Comparison of ENCODE assay signal across 8 cellular contexts in genomic region chr20:36951977-36952738, GRCh38. TPM values are rescaled to one million over a fixed set of nuclear protein-coding genes. Genes with fewer than 3 reads are reported as not detected.
DNase-seq lines count a peak whose midpoint lies in the region; ATAC-seq and TF ChIP-seq lines count a peak whose summit lies in the region.

No MANE protein-coding gene starts in this region.

- H3K27ac ChIP-seq in lower lobe of right lung: peak overlapping the region; percentile 96
- H3K27ac ChIP-seq in uterus: peak overlapping the region; percentile 74 to 89

- H3K9me3 ChIP-seq in lower lobe of right lung (no peaks in the 10 kb centered on the region), uterus (no peaks in the 10 kb centered on the region)

- H3K36me3 Mint-ChIP-seq in activated naive CD4-positive, alpha-beta T cell treated with anti-CD3 and anti-CD28 coated beads, Interleukin-2, amount 50 U/mL, for 24 hours: no peaks in the 10 kb centered on the region

- no peaks in the 10 kb centered on the region for H3K27me3 ChIP-seq in lower lobe of right lung (ENCODE audit: low read depth)
- H3K27me3 ChIP-seq in uterus: no peaks in the 10 kb centered on the region

- peak overlapping the region; percentile 94 for H3K4me3 Mint-ChIP-seq in activated naive CD4-positive, alpha-beta T cell treated with anti-CD3 and anti-CD28 coated beads, Interleukin-2, amount 50 U/mL, for 24 hours

- peaks cover 60% of the 10 kb centered on the region for H3K4me1 ChIP-seq in lower lobe of right lung
- H3K4me1 ChIP-seq in uterus: no peaks in the 10 kb centered on the region

- no peaks in the 10 kb centered on the region for H3K9me3 Mint-ChIP-seq in activated naive CD4-positive, alpha-beta T cell treated with anti-CD3 and anti-CD28 coated beads, Interleukin-2, amount 50 U/mL, for 24 hours

- ATAC-seq in lower lobe of right lung: peak in 1 of 2 donors; percentile 0

- in situ Hi-C loops in astrocyte of the spinal cord (cut with HindIII; ENCODE audit: low sequenced_read_pairs): no loop called here

- no peaks in the 10 kb centered on the region for H3K27me3 Mint-ChIP-seq in activated naive CD4-positive, alpha-beta T cell treated with anti-CD3 and anti-CD28 coated beads, Interleukin-2, amount 50 U/mL, for 24 hours

- peak overlapping the region; percentile 99 for H3K27ac Mint-ChIP-seq in activated naive CD4-positive, alpha-beta T cell treated with anti-CD3 and anti-CD28 coated beads, Interleukin-2, amount 50 U/mL, for 24 hours

- intact Hi-C loops in lower lobe of right lung (cut with DNase I): no loop called here
- intact Hi-C loops in uterus (cut with DNase I; ENCODE audit: low total_unique reads): no loop called here

- H3K4me3 ChIP-seq in astrocyte of the spinal cord (ENCODE audit: low read depth, low read length) (peak overlapping the region; percentile 93), lower lobe of right lung (peak overlapping the region; percentile 96), uterus (peak overlapping the region; percentile 66 to 97)

- H3K36me3 ChIP-seq in lower lobe of right lung: no peaks in the 10 kb centered on the region
- H3K36me3 ChIP-seq in uterus: no peaks in the 10 kb centered on the region

- no peak for TF ChIP-seq POLR2A in uterus (IDR thresholded peaks at IDR 0.05)

- TF ChIP-seq CTCF in astrocyte of the spinal cord (IDR thresholded peaks at IDR 0.05; ENCODE audit: low read depth, low read length) (no peak), lower lobe of right lung (IDR thresholded peaks at IDR 0.05) (no peak), uterus (IDR thresholded peaks at IDR 0.05) (peak in 1 of 4 experiments; percentile 3)

- peaks cover 44% of the 10 kb centered on the region for H3K4me1 Mint-ChIP-seq in activated naive CD4-positive, alpha-beta T cell treated with anti-CD3 and anti-CD28 coated beads, Interleukin-2, amount 50 U/mL, for 24 hours

- no peak for DNase-seq in activated naive CD4-positive, alpha-beta T cell (lab: John Stamatoyannopoulos, UW)
- DNase-seq in astrocyte of the spinal cord (ENCODE audit: low read depth, low spot score): no peak
- no peak for DNase-seq in lower lobe of right lung
- no peak for DNase-seq in uterus
- DNase-seq in activated CD4-positive, CD25-positive, alpha-beta regulatory T cell treated with anti-CD3 and anti-CD28 coated beads, Interleukin-2, amount 50 U/mL, for 72 hours: no peak
- no peak for DNase-seq in NK-92 (lab: John Stamatoyannopoulos, UW; ENCODE audit: unreplicated experiment)
- no peak for DNase-seq in kidney tubule cell (ENCODE audit: low spot score)

RNA-seq across cellular contexts. Expression of gene SAMHD1, which starts 0.7 kb away (rescaled TPM):
- total RNA-seq in lower lobe of right lung: 293 TPM
- 100 to 1,000 TPM in 3 of 4 donors, 10 to 100 TPM in 1; 76.8 to 172 (median 104) TPM for total RNA-seq in uterus
